ENCODE assay signal across 10 cellular contexts in genomic region chr19:51784922-51785690, GRCh38. TPM values are rescaled to one million over a fixed set of nuclear protein-coding genes. Genes with fewer than 3 reads are reported as not detected.
DNase-seq lines count a peak whose midpoint lies in the region; ATAC-seq and TF ChIP-seq lines count a peak whose summit lies in the region.
"Had no signal": no experiment of that assay in that cellular context is flagged by ENCODE, and none has a peak within 500 bp of the region (broad histone marks: within the 10 kb centered on the region; RNA-seq: fewer than 3 reads in every experiment).

No MANE protein-coding gene starts in this region.

- H3K27me3 ChIP-seq in HL-60 (ENCODE audit: insufficient read depth, poor library complexity, severe bottlenecking): no peaks in the 10 kb centered on the region

- no peak overlapping the region for H3K4me3 ChIP-seq in HL-60 (replicated peaks; ENCODE audit: insufficient read depth, low read length)

- no peaks in the 10 kb centered on the region for H3K36me3 Mint-ChIP-seq in activated CD4-positive, alpha-beta T cell treated with anti-CD3 and anti-CD28 coated beads, Interleukin-2, amount 10 ng/mL, durations not matched to agents 7 days and 5 days (ENCODE audit: low read depth)

- TF ChIP-seq CTCF in HL-60 (IDR thresholded peaks at IDR 0.05; ENCODE audit: insufficient read depth, low read length): no peak
- TF ChIP-seq CTCF in GM13977 (IDR thresholded peaks at IDR 0.05; ENCODE audit: extremely low read depth, insufficient read depth, missing control alignments): no peak

- POLR2A ChIA-PET in activated CD4-positive, alpha-beta T cell treated with anti-CD3 and anti-CD28 coated beads, Interleukin-2, amount 10 ng/mL, durations not matched to agents 7 days and 5 days (lab: Charles Lee): no interaction called here
- POLR2A ChIA-PET in HEK293T (lab: Yijun Ruan, JAX): no interaction called here

- DNase-seq in HL-60 (ENCODE audit: low read depth in 1 of 2, low spot score in 1 of 2) (peak; percentile 49 to 87), left cardiac atrium (peak; percentile 80), DMS53 treated with DMSO at 0.1 percent for 48 hours (lab: John Stamatoyannopoulos, UW; ENCODE audit: unreplicated experiment) (no peak), GM13977 (ENCODE audit: low spot score) (no peak), HEK293T (ENCODE audit: extremely low spot score) (no peak)
- DNase-seq in activated CD4-positive, alpha-beta T cell treated with anti-CD3 and anti-CD28 coated beads, Interleukin-2, amount 10 ng/mL, durations not matched to agents 7 days and 5 days: peak; percentile 20
- DNase-seq in stimulated activated CD8-positive, alpha-beta memory T cell treated with anti-CD3 and anti-CD28 coated beads, Interleukin-12 subunit alpha, Interleukin-12 subunit beta, amount 100 ng/mL, for 24 hours (ENCODE audit: extremely low read depth): peak; percentile 12

- no peak overlapping the region for H3K4me3 Mint-ChIP-seq in activated CD4-positive, alpha-beta T cell treated with anti-CD3 and anti-CD28 coated beads, Interleukin-2, amount 10 ng/mL, durations not matched to agents 7 days and 5 days
- H3K4me3 Mint-ChIP-seq: stimulated activated naive CD8-positive, alpha-beta T cell treated with anti-CD3 and anti-CD28 coated beads, Interleukin-15, Interleukin-2, amounts not matched to agents 100 ng/mL and 50 ng/mL, for 24 hours had no signal

- intact Hi-C loops in left cardiac atrium (cut with DNase I): loop anchor here in 1 of 2 donors (10.0 kb wide), 1 partner anchor 70 kb away; no protein-coding TSS in a partner anchor

- no peak overlapping the region for H3K27ac Mint-ChIP-seq in activated CD4-positive, alpha-beta T cell treated with anti-CD3 and anti-CD28 coated beads, Interleukin-2, amount 10 ng/mL, durations not matched to agents 7 days and 5 days
- H3K27ac Mint-ChIP-seq: stimulated activated naive CD8-positive, alpha-beta T cell treated with anti-CD3 and anti-CD28 coated beads, Interleukin-15, Interleukin-2, amounts not matched to agents 100 ng/mL and 50 ng/mL, for 24 hours had no signal

- CTCF ChIA-PET in activated CD4-positive, alpha-beta T cell treated with anti-CD3 and anti-CD28 coated beads, Interleukin-2, amount 10 ng/mL, durations not matched to agents 7 days and 5 days (lab: Charles Lee): interaction anchor here (0.7 kb wide), 1 partner anchor 109 kb away, joined by 3 read pairs; no protein-coding TSS in a partner anchor
- CTCF ChIA-PET in HEK293T (lab: Yijun Ruan, JAX): no interaction called here

- H3K4me1 Mint-ChIP-seq in activated CD4-positive, alpha-beta T cell treated with anti-CD3 and anti-CD28 coated beads, Interleukin-2, amount 10 ng/mL, durations not matched to agents 7 days and 5 days: no peaks in the 10 kb centered on the region

- peaks cover 8% of the 10 kb centered on the region for H3K9me3 Mint-ChIP-seq in activated CD4-positive, alpha-beta T cell treated with anti-CD3 and anti-CD28 coated beads, Interleukin-2, amount 10 ng/mL, durations not matched to agents 7 days and 5 days
- H3K9me3 Mint-ChIP-seq: stimulated activated naive CD8-positive, alpha-beta T cell treated with anti-CD3 and anti-CD28 coated beads, Interleukin-15, Interleukin-2, amounts not matched to agents 100 ng/mL and 50 ng/mL, for 24 hours had no signal

- H3K27me3 Mint-ChIP-seq in activated CD4-positive, alpha-beta T cell treated with anti-CD3 and anti-CD28 coated beads, Interleukin-2, amount 10 ng/mL, durations not matched to agents 7 days and 5 days: no peaks in the 10 kb centered on the region

- in situ Hi-C loops in GM13977 (cut with MboI; ENCODE audit: low pct_unique_long_range_greater_than_20kb, low sequenced_read_pairs, unreplicated experiment): no loop called here

- peak; percentile 76 to 95 for ATAC-seq in left cardiac atrium
- no peak for ATAC-seq in GM18511 (IDR thresholded peaks at IDR 0.05; ENCODE audit: unreplicated experiment)

- no peak overlapping the region for H3K27ac ChIP-seq in HL-60 (replicated peaks)

TF ChIP-seq in HEK293T, 16 proteins besides CTCF, POLR2A, EP300 and RAD21:
- TF ChIP-seq BHLHE40 (IDR thresholded peaks at IDR 0.05; ENCODE audit: borderline replicate concordance): no peak
- no peak for TF ChIP-seq CTBP1 (IDR thresholded peaks at IDR 0.05; ENCODE audit: borderline replicate concordance)
- no peak for TF ChIP-seq ARNT (IDR thresholded peaks at IDR 0.05)
- TF ChIP-seq L3MBTL2 (conservative IDR thresholded peaks at IDR 0.05): no peak
- TF ChIP-seq SUZ12 (IDR thresholded peaks at IDR 0.05): no peak
- no peak for TF ChIP-seq FOXM1 (IDR thresholded peaks at IDR 0.05; ENCODE audit: borderline replicate concordance)
- no peak for TF ChIP-seq SP1 (IDR thresholded peaks at IDR 0.05)
- no peak for TF ChIP-seq TARDBP (IDR thresholded peaks at IDR 0.05)
- no peak for TF ChIP-seq FOXA1 (IDR thresholded peaks at IDR 0.05)
- no peak for TF ChIP-seq ZNF384 (IDR thresholded peaks at IDR 0.05)
- TF ChIP-seq HDGF (IDR thresholded peaks at IDR 0.05; ENCODE audit: borderline replicate concordance): no peak
- no peak for TF ChIP-seq NFRKB (IDR thresholded peaks at IDR 0.05)
- no peak for TF ChIP-seq LEF1 (IDR thresholded peaks at IDR 0.05; ENCODE audit: borderline replicate concordance)
- TF ChIP-seq FOXK2 (IDR thresholded peaks at IDR 0.05): no peak

RNA-seq across cellular contexts. Expression of gene FPR3, which starts 9.9 kb away (rescaled TPM):
- total RNA-seq in activated CD4-positive, alpha-beta T cell treated with anti-CD3 and anti-CD28 coated beads, Interleukin-2, amount 10 ng/mL, durations not matched to agents 7 days and 5 days: not detected
- total RNA-seq in left cardiac atrium: 10 to 100 TPM; 11.0 TPM

RNA-seq across cellular contexts. Expression of gene FPR2, which starts 24.1 kb away (rescaled TPM):
- total RNA-seq in activated CD4-positive, alpha-beta T cell treated with anti-CD3 and anti-CD28 coated beads, Interleukin-2, amount 10 ng/mL, durations not matched to agents 7 days and 5 days: not detected
- 1 to 10 TPM; 1.1 to 2.4 TPM for total RNA-seq in left cardiac atrium
- total RNA-seq: dermis microvascular lymphatic vessel endothelial cell had no signal

RNA-seq across cellular contexts. Expression of gene FPR1, which starts 33.4 kb away (rescaled TPM):
- not detected for total RNA-seq in activated CD4-positive, alpha-beta T cell treated with anti-CD3 and anti-CD28 coated beads, Interleukin-2, amount 10 ng/mL, durations not matched to agents 7 days and 5 days
- total RNA-seq in left cardiac atrium: 10 to 100 TPM; 12.9 to 14.5 TPM
- total RNA-seq: dermis microvascular lymphatic vessel endothelial cell had no signal

Comparison
In these comparisons a context has a peak if more than half of its experiments do, and no peak if none do; other contexts are left out.
1. DNase-seq: peak in HL-60 (2 of 2), activated CD4-positive, alpha-beta T cell treated with anti-CD3 and anti-CD28 coated beads, Interleukin-2, amount 10 ng/mL, durations not matched to agents 7 days and 5 days (single experiment), left cardiac atrium (single experiment) and stimulated activated CD8-positive, alpha-beta memory T cell treated with anti-CD3 and anti-CD28 coated beads, Interleukin-12 subunit alpha, Interleukin-12 subunit beta, amount 100 ng/mL, for 24 hours (single experiment); none in DMS53 treated with DMSO at 0.1 percent for 48 hours (single experiment), GM13977 (single experiment) and HEK293T (single experiment).
2. RNA of gene FPR3, which starts 9.9 kb away (total RNA-seq): 11.0 TPM in left cardiac atrium; not detected in activated CD4-positive, alpha-beta T cell treated with anti-CD3 and anti-CD28 coated beads, Interleukin-2, amount 10 ng/mL, durations not matched to agents 7 days and 5 days; every median in the first group is over 10 times any median in the second.
3. RNA of gene FPR1, which starts 33.4 kb away (total RNA-seq): 12.9 to 14.5 TPM in left cardiac atrium; not detected in activated CD4-positive, alpha-beta T cell treated with anti-CD3 and anti-CD28 coated beads, Interleukin-2, amount 10 ng/mL, durations not matched to agents 7 days and 5 days; every median in the first group is over 10 times any median in the second.